20 cellular contexts compared by ENCODE assay signal in genomic region chr4:53981573-53981972, GRCh38.
A peak's percentile ranks its signal among the peaks of the same experiment; 100 is the strongest.
DNase-seq lines count a peak whose midpoint lies in the region.
"Had no signal": no experiment of that assay in that cellular context is flagged by ENCODE, and none has a peak within 500 bp of the region (broad histone marks: within the 10 kb centered on the region; RNA-seq: fewer than 3 reads in every experiment).

No MANE protein-coding gene starts in this region.

- no peaks in the 10 kb centered on the region for H3K79me1 ChIP-seq in mesenchymal stem cell (replicated peaks; ENCODE audit: low read length, poor library complexity, severe bottlenecking)

- no peak overlapping the region for H3K4ac ChIP-seq in mesenchymal stem cell (ENCODE audit: low read depth in 1 of 2, low read length in 2 of 2)

- H3K79me2 ChIP-seq in GM23248 (ENCODE audit: insufficient read depth): no peaks in the 10 kb centered on the region

- DNase-seq in AG20443 (ENCODE audit: low spot score) (peak; percentile 24), GM23248 (peak; percentile 70), amniotic epithelial cell (ENCODE audit: low read depth) (peak; percentile 41), mesenchymal stem cell (no peak), DMS53 treated with DMSO at 0.1 percent for 48 hours (lab: John Stamatoyannopoulos, UW; ENCODE audit: unreplicated experiment) (no peak), glomerular visceral epithelial cell (ENCODE audit: extremely low spot score) (no peak), NCI-H1694 (lab: John Stamatoyannopoulos, UW) (no peak)
- DNase-seq: CD4-positive, alpha-beta T cell; COR-L47; DMS 273 treated with DMSO at 0.1 percent for 48 hours; DND-41; MV-4-11; NCI-H1417 treated with DMSO at 0.1 percent for 48 hours; NCI-H2029; NCI-H2227 treated with DMSO at 0.1 percent for 48 hours; NCI-H510A; SIG-M5 had no signal

- H2BK120ac ChIP-seq in mesenchymal stem cell (ENCODE audit: low read depth, low read length): no peak overlapping the region

- in situ Hi-C loops in GM23248 (cut with MboI): no loop called here

- H3K9me2 ChIP-seq in GM23248 (ENCODE audit: insufficient read depth): no peaks in the 10 kb centered on the region

- H3F3A ChIP-seq in GM23248 (ENCODE audit: insufficient read depth): peaks cover 31% of the 10 kb centered on the region

- H2BK12ac ChIP-seq in mesenchymal stem cell (ENCODE audit: low read length in 2 of 2): no peak overlapping the region

- no peak overlapping the region for H4K91ac ChIP-seq in mesenchymal stem cell (ENCODE audit: low read length)

- H3K36me3 ChIP-seq in GM23248 (ENCODE audit: low read depth): no peaks in the 10 kb centered on the region
- H3K36me3 ChIP-seq in mesenchymal stem cell (ENCODE audit: control insufficient read depth in 1 of 2, insufficient read depth in 2 of 2, low read depth in 1 of 2, low read length in 2 of 2): no peaks in the 10 kb centered on the region
- H3K36me3 ChIP-seq: BLaER1 had no signal

- no peak overlapping the region for H2BK5ac ChIP-seq in mesenchymal stem cell (ENCODE audit: low read depth, low read length, poor library complexity, severe bottlenecking)

- no peak overlapping the region for H3K4me2 ChIP-seq in GM23248 (ENCODE audit: unreplicated experiment)
- H3K4me2 ChIP-seq in mesenchymal stem cell (ENCODE audit: low read length, poor library complexity, severe bottlenecking): no peak overlapping the region
- H3K4me2 ChIP-seq: A549, BLaER1, KMS-11 had no signal

- no peak overlapping the region for H4K8ac ChIP-seq in mesenchymal stem cell (ENCODE audit: low read length)

- H2BK15ac ChIP-seq in mesenchymal stem cell (ENCODE audit: low read depth, poor library complexity, severe bottlenecking): no peak overlapping the region

- no peaks in the 10 kb centered on the region for H3K27me3 ChIP-seq in GM23248 (replicated peaks; ENCODE audit: insufficient read depth)
- H3K27me3 ChIP-seq in mesenchymal stem cell (ENCODE audit: control insufficient read depth in 1 of 2, insufficient read depth in 1 of 2, low read length in 2 of 2): no peaks in the 10 kb centered on the region
- H3K27me3 ChIP-seq: BLaER1 had no signal

- H2AFZ ChIP-seq in GM23248: no peak overlapping the region
- H2AFZ ChIP-seq in mesenchymal stem cell (ENCODE audit: low read depth, low read length): no peak overlapping the region

- no peak overlapping the region for H3K18ac ChIP-seq in mesenchymal stem cell (ENCODE audit: low read depth in 1 of 2, low read length in 2 of 2)

- H3K23ac ChIP-seq in mesenchymal stem cell (ENCODE audit: low read length in 2 of 2): no peak overlapping the region

- H3K14ac ChIP-seq in mesenchymal stem cell (ENCODE audit: low read length in 2 of 2): no peak overlapping the region

- H3K9ac ChIP-seq in GM23248 (no peak overlapping the region; the same call in 1 of the 2 replicates), mesenchymal stem cell (ENCODE audit: low read length) (peak overlapping the region; percentile 34)
- H3K9ac ChIP-seq: BLaER1, KMS-11 had no signal

- H3K4me3 ChIP-seq in GM23248 (no peak overlapping the region), mesenchymal stem cell (ENCODE audit: insufficient read depth in 1 of 2, low read depth in 1 of 2, low read length in 2 of 2) (no peak overlapping the region)
- H3K4me3 ChIP-seq: A549, BLaER1 had no signal

- H3K27ac ChIP-seq in GM23248: peak overlapping the region; percentile 27
- H3K27ac ChIP-seq in mesenchymal stem cell (ENCODE audit: low read length, poor library complexity, severe bottlenecking): no peak overlapping the region
- H3K27ac ChIP-seq: A549, BLaER1, KMS-11 had no signal

- no peaks in the 10 kb centered on the region for H4K20me1 ChIP-seq in GM23248 (ENCODE audit: insufficient read depth)
- H4K20me1 ChIP-seq: BLaER1 had no signal

- H3K4me1 ChIP-seq in GM23248 (ENCODE audit: insufficient read depth): peaks cover 14% of the 10 kb centered on the region
- H3K4me1 ChIP-seq in mesenchymal stem cell (ENCODE audit: control insufficient read depth, insufficient read depth, low read depth, low read length): no peaks in the 10 kb centered on the region
- H3K4me1 ChIP-seq: A549, BLaER1 had no signal

- H3K9me3 ChIP-seq in GM23248 (ENCODE audit: low read depth) (no peaks in the 10 kb centered on the region), mesenchymal stem cell (ENCODE audit: control insufficient read depth, low read length) (no peaks in the 10 kb centered on the region)
- H3K9me3 ChIP-seq: A549, BLaER1 had no signal

- H2AK5ac ChIP-seq in mesenchymal stem cell (ENCODE audit: low read length, severe bottlenecking): no peak overlapping the region

Comparison
In these comparisons a context has a peak if more than half of its experiments do, and no peak if none do; other contexts are left out.
1. DNase-seq: peak in AG20443 (single experiment), GM23248 (single experiment) and amniotic epithelial cell (single experiment); none in mesenchymal stem cell (single experiment), DMS53 treated with DMSO at 0.1 percent for 48 hours (single experiment), glomerular visceral epithelial cell (single experiment) and NCI-H1694 (single experiment).